Comparison of ENCODE assay signal across 17 cellular contexts in genomic region chr20:57166568-57167291, GRCh38.
DNase-seq lines count a peak whose midpoint lies in the region; ATAC-seq and TF ChIP-seq lines count a peak whose summit lies in the region.
"Had no signal": no experiment of that assay in that cellular context is flagged by ENCODE, and none has a peak within 500 bp of the region (broad histone marks: within the 10 kb centered on the region; RNA-seq: fewer than 3 reads in every experiment).

No MANE protein-coding gene starts in this region.

- intact Hi-C loops in PC-3 (cut with micrococcal nuclease): no loop called here

- peak overlapping the region; percentile 23 for H3K23ac ChIP-seq in neuronal stem cell (ENCODE audit: low read depth, low read length, poor library complexity)

- no peaks in the 10 kb centered on the region for H4K20me1 ChIP-seq in BLaER1
- no peaks in the 10 kb centered on the region for H4K20me1 ChIP-seq in PC-3 (ENCODE audit: low read length)

- WGBS in neuronal stem cell (ENCODE audit: extremely low coverage in 2 of 2, insufficient read length in 2 of 2, insufficient replicate concordance in 1 of 2), 2 donors: no CpG with 5 or more reads among the region's 18 CpGs
- WGBS in gastroesophageal sphincter (ENCODE audit: low coverage in 1 of 2), 2 donors: 85% methylated on average over 5 of the region's 18 CpGs; no CpG with 5 or more reads in 1 of the 2 donors

- peak overlapping the region; percentile 53 for H3K18ac ChIP-seq in neuronal stem cell (ENCODE audit: low read length)

- H2BK120ac ChIP-seq in neuronal stem cell (ENCODE audit: low read depth, low read length): no peak overlapping the region

- peak overlapping the region; percentile 74 for H4K8ac ChIP-seq in neuronal stem cell (ENCODE audit: low read depth, low read length)

- no peaks in the 10 kb centered on the region for H3K79me2 ChIP-seq in PC-3 (ENCODE audit: low read length)

- POLR2A ChIA-PET in PC-3 (lab: Charles Lee; ENCODE audit: unreplicated experiment): no interaction called here

- no peak for TF ChIP-seq CTCF in gastroesophageal sphincter (IDR thresholded peaks at IDR 0.05)
- no peak for TF ChIP-seq CTCF in PC-3 (conservative IDR thresholded peaks at IDR 0.05; ENCODE audit: low read depth, low read length)

- no TSS peak for BruUV-seq in PC-3 (replicated peaks; lab: Mats Ljungman, UMichigan)

- H3K4me1 ChIP-seq in BLaER1 (peaks cover 17% of the 10 kb centered on the region), neuronal stem cell (ENCODE audit: control insufficient read depth in 2 of 2, insufficient read depth in 1 of 2, low read depth in 1 of 2, low read length in 2 of 2) (peaks cover 0 to 3% of the 10 kb centered on the region in 2 donors), gastroesophageal sphincter (no peaks in the 10 kb centered on the region), PC-3 (ENCODE audit: insufficient read depth, low read length) (peaks cover 13% of the 10 kb centered on the region)

- H3K27ac ChIP-seq in BLaER1: no peak overlapping the region
- H3K27ac ChIP-seq in neuronal stem cell (replicated peaks; ENCODE audit: low read length): no peak overlapping the region
- H3K27ac ChIP-seq in gastroesophageal sphincter: no peak overlapping the region
- no peak overlapping the region for H3K27ac ChIP-seq in PC-3 (ENCODE audit: low read length)
- H3K27ac ChIP-seq: C4-2B had no signal

- no peak overlapping the region for H4K91ac ChIP-seq in neuronal stem cell (ENCODE audit: low read depth, low read length, poor library complexity)

- CTCF ChIA-PET in PC-3 (lab: Charles Lee): no interaction called here

- no peaks in the 10 kb centered on the region for H3K27me3 ChIP-seq in BLaER1
- H3K27me3 ChIP-seq in neuronal stem cell (ENCODE audit: control insufficient read depth in 3 of 3, insufficient read depth in 3 of 3, low read depth in 1 of 3, low read length in 3 of 3): no peaks in the 10 kb centered on the region
- peaks cover 14% of the 10 kb centered on the region for H3K27me3 ChIP-seq in gastroesophageal sphincter
- peaks cover 25% of the 10 kb centered on the region for H3K27me3 ChIP-seq in PC-3 (ENCODE audit: low read length)

- no peak for TF ChIP-seq EP300 in gastroesophageal sphincter (IDR thresholded peaks at IDR 0.05)

- no peak for TF ChIP-seq POLR2A in gastroesophageal sphincter (IDR thresholded peaks at IDR 0.05)

- H3K4me3 ChIP-seq in BLaER1 (no peak overlapping the region), neuronal stem cell (ENCODE audit: low read length in 2 of 2) (no peak overlapping the region), gastroesophageal sphincter (no peak overlapping the region), PC-3 (ENCODE audit: low read length) (no peak overlapping the region)

- H3K9me3 ChIP-seq in BLaER1 (peaks cover 21% of the 10 kb centered on the region), neuronal stem cell (replicated peaks in 1 of 2; ENCODE audit: control insufficient read depth in 2 of 2, insufficient read depth in 1 of 2, low read depth in 1 of 2, low read length in 2 of 2) (peaks cover 0 to 2% of the 10 kb centered on the region in 2 donors), gastroesophageal sphincter (no peaks in the 10 kb centered on the region), PC-3 (ENCODE audit: low read length) (no peaks in the 10 kb centered on the region)

- H3K4ac ChIP-seq in neuronal stem cell (ENCODE audit: low read length): no peak overlapping the region

- peak; percentile 50 for DNase-seq in ELF-1 (ENCODE audit: low read depth, low spot score)
- DNase-seq in RPMI7951 (ENCODE audit: low read depth): peak; percentile 68
- DNase-seq in neuronal stem cell (ENCODE audit: low spot score): no peak
- DNase-seq in T1000 (lab: John Stamatoyannopoulos, UW): no peak
- DNase-seq in PC-3: no peak
- DNase-seq: Calu3; GDM1; KG1; NCI-H1436; NCI-H2029 treated with DMSO at 0.1 percent for 48 hours; NCI-H2171 treated with DMSO at 0.1 percent for 48 hours; NCI-H446 treated with DMSO at 0.1 percent for 48 hours; NK-92 treated with Interleukin-12 subunit alpha and Interleukin-12 subunit beta, amount 100 ng/mL, for 24 hours had no signal

- ATAC-seq in HG02763 (IDR thresholded peaks at IDR 0.05; ENCODE audit: unreplicated experiment): no peak
- ATAC-seq in gastroesophageal sphincter: no peak
- ATAC-seq in PC-3: no peak

- no peak overlapping the region for H2AK5ac ChIP-seq in neuronal stem cell (ENCODE audit: low read depth, low read length)

- H3K9ac ChIP-seq in BLaER1: no peak overlapping the region
- no peak overlapping the region for H3K9ac ChIP-seq in neuronal stem cell (ENCODE audit: low read depth, low read length, poor library complexity)
- H3K9ac ChIP-seq in PC-3 (ENCODE audit: low read length): no peak overlapping the region

- no peaks in the 10 kb centered on the region for H3K9me2 ChIP-seq in PC-3 (replicated peaks; ENCODE audit: low read length)

- H2AFZ ChIP-seq in neuronal stem cell (ENCODE audit: low read length) (no peak overlapping the region), PC-3 (ENCODE audit: low read length) (no peak overlapping the region)

- H3K14ac ChIP-seq in neuronal stem cell (ENCODE audit: low read length): no peak overlapping the region

- H3K79me1 ChIP-seq in neuronal stem cell (ENCODE audit: low read depth, low read length): peaks cover 2% of the 10 kb centered on the region

- no peaks in the 10 kb centered on the region for H3F3A ChIP-seq in PC-3 (ENCODE audit: low read length, unreplicated experiment)

- H2BK12ac ChIP-seq in neuronal stem cell (ENCODE audit: low read length): no peak overlapping the region

- no peak overlapping the region for H2BK15ac ChIP-seq in neuronal stem cell (ENCODE audit: low read length)

- H2BK5ac ChIP-seq in neuronal stem cell (ENCODE audit: low read length): no peak overlapping the region

- peak overlapping the region; percentile 22 for H3K4me2 ChIP-seq in BLaER1
- H3K4me2 ChIP-seq in neuronal stem cell (ENCODE audit: insufficient read depth, low read length, poor library complexity, severe bottlenecking): no peak overlapping the region
- H3K4me2 ChIP-seq in PC-3 (ENCODE audit: low read length): no peak overlapping the region

- H3K36me3 ChIP-seq in BLaER1 (no peaks in the 10 kb centered on the region), neuronal stem cell (replicated peaks in 1 of 2; ENCODE audit: control insufficient read depth in 2 of 2, insufficient read depth in 2 of 2, low read length in 2 of 2) (peaks cover 6 to 44% of the 10 kb centered on the region in 2 donors), gastroesophageal sphincter (no peaks in the 10 kb centered on the region), PC-3 (ENCODE audit: low read depth, low read length) (no peaks in the 10 kb centered on the region)

Comparison
In these comparisons a context has a peak if more than half of its experiments do, and no peak if none do; other contexts are left out.
1. DNase-seq: peak in ELF-1 (single experiment) and RPMI7951 (single experiment); none in neuronal stem cell (single experiment), T1000 (single experiment) and PC-3 (single experiment).